Comparison of ENCODE assay signal across 16 cellular contexts in the genomic region with DNA sequence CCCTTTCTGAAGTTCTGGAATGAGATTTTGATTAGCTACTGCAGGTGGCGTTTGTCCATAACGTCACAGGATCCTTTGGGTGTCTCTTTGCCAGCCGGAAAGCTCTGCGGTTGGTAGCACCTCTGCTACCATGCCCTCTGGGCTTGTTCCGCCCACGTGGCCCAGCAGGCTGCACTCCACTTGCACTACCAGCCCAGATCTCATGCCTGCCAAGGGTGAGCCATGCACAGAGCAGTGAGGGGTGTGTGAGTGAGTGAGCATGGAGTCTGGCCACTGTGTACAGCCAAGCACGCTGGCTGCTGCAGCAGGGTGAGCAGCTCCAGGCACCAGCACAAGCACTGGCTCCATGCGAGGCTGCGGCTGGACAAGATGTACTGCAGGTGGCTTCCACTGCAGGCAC. TPM values are rescaled to one million over a fixed set of nuclear protein-coding genes. Genes with fewer than 3 reads are reported as not detected.
DNase-seq lines count a peak whose midpoint lies in the region; FAIRE-seq and TF ChIP-seq lines count a peak whose summit lies in the region.
"Had no signal": no experiment of that assay in that cellular context is flagged by ENCODE, and none has a peak within 500 bp of the region (broad histone marks: within the 10 kb centered on the region; RNA-seq: fewer than 3 reads in every experiment).

No MANE protein-coding gene starts in this region.

- no peaks in the 10 kb centered on the region; the same call in 1 of the 2 replicates for H3F3A ChIP-seq in PC-9 (ENCODE audit: insufficient read depth, low read depth)

- H3K4me2 ChIP-seq in PC-9 = peak overlapping the region; percentile 40

- H3K9me3 ChIP-seq in PC-9 (ENCODE audit: insufficient read depth, low read depth) (no peaks in the 10 kb centered on the region), kidney (ENCODE audit: control insufficient read depth in 1 of 2, low read length in 2 of 2) (no peaks in the 10 kb centered on the region)
- H3K9me3 ChIP-seq: Peyer's patch had no signal

- no peaks in the 10 kb centered on the region for H3K9me2 ChIP-seq in PC-9 (ENCODE audit: insufficient read depth)

- H3K79me2 ChIP-seq in PC-9 (ENCODE audit: low read depth) = peaks cover 14% of the 10 kb centered on the region
- H3K79me2 ChIP-seq: parathyroid adenoma had no signal

- DNase-seq in PC-9 = peak; percentile 78 to 85
- DNase-seq in dorsolateral prefrontal cortex = peak in 7 of 10 donors; percentile 21 to 56 (median 49)
- peak; percentile 90 for DNase-seq in kidney
- no peak for DNase-seq in DMS153 (lab: John Stamatoyannopoulos, UW)
- DNase-seq in effector CD4-positive, alpha-beta T cell = no peak
- DNase-seq in NCI-H1436 (lab: John Stamatoyannopoulos, UW) = no peak
- DNase-seq in NCI-H510A treated with DMSO at 0.1 percent for 48 hours (lab: John Stamatoyannopoulos, UW) = no peak
- DNase-seq: activated naive CD8-positive, alpha-beta T cell treated with anti-CD3 and anti-CD28 coated beads, Interleukin-2, amount 10 ng/mL, durations not matched to agents 7 days and 5 days; activated T-cell treated with anti-CD3 and anti-CD28 coated beads, Interleukin-2, amount 50 U/mL, for 24 hours; CD4-positive, CD25-positive, alpha-beta regulatory T cell; GF-D8; islet precursor cell; NCI-H2029 treated with DMSO at 0.1 percent for 48 hours; Peyer's patch; stimulated activated CD4-positive, alpha-beta T cell treated with anti-CD3 and anti-CD28 coated beads, Interleukin-15, amount 100 ng/mL, for 24 hours had no signal

- POLR2A ChIA-PET in PC-9 (lab: Charles Lee; ENCODE audit: unreplicated experiment) = interaction anchor here (0.5 to 0.9 kb wide), 5 partner anchors 15 to 473 kb away, joined by 3 to 5 read pairs (median 3); no protein-coding TSS in a partner anchor

- no peaks in the 10 kb centered on the region for H4K20me1 ChIP-seq in PC-9 (ENCODE audit: insufficient read depth)

- BruUV-seq in PC-9 (replicated peaks; lab: Mats Ljungman, UMichigan) = no TSS peak

- no peak for TF ChIP-seq CTCF in PC-9 (conservative IDR thresholded peaks at IDR 0.05)
- no peak for TF ChIP-seq CTCF in dorsolateral prefrontal cortex (IDR thresholded peaks at IDR 0.05 in 54 of 56, conservative IDR thresholded peaks at IDR 0.05 in 2 of 56; ENCODE audit: low read depth in 1 of 56, partially characterized antibody in 56 of 56)
- no peak for TF ChIP-seq CTCF in kidney (IDR thresholded peaks at IDR 0.05; ENCODE audit: borderline replicate concordance, extremely low read depth, insufficient read depth)

- no peak for FAIRE-seq in kidney (lab: Jason Lieb, UNC)

- H3K4me3 ChIP-seq in PC-9 (no peak overlapping the region), dorsolateral prefrontal cortex (peak overlapping the region in 3 of 59 donors; percentile 2 to 21 (median 13)), kidney (ENCODE audit: low read length in 2 of 2) (no peak overlapping the region)
- H3K4me3 ChIP-seq: Peyer's patch had no signal

- H3K27me3 ChIP-seq in PC-9 (ENCODE audit: insufficient read depth, low read depth) = no peaks in the 10 kb centered on the region
- H3K27me3 ChIP-seq in dorsolateral prefrontal cortex = no peaks in the 10 kb centered on the region
- H3K27me3 ChIP-seq: Peyer's patch had no signal

- H3K27ac ChIP-seq in PC-9 = no peak overlapping the region
- H3K27ac ChIP-seq in dorsolateral prefrontal cortex = peak overlapping the region in 29 of 59 donors; percentile 8 to 69 (median 39)
- no peak overlapping the region for H3K27ac ChIP-seq in kidney (ENCODE audit: low read depth in 2 of 2, low read length in 2 of 2)
- H3K27ac ChIP-seq: parathyroid adenoma, Peyer's patch had no signal

- CTCF ChIA-PET in PC-9 (lab: Charles Lee) = interaction anchor here (0.6 kb wide), 1 partner anchor 30 kb away, joined by 11 read pairs; no protein-coding TSS in a partner anchor

- no peak overlapping the region for H3K9ac ChIP-seq in kidney (ENCODE audit: low read length in 2 of 2)
- H3K9ac ChIP-seq: parathyroid adenoma had no signal

- intact Hi-C loops in PC-9 (cut with micrococcal nuclease; ENCODE audit: unreplicated experiment) (no loop called here), dorsolateral prefrontal cortex (cut with DNase I) (no loop called here), kidney (cut with DNase I) (no loop called here)

- H2AFZ ChIP-seq in PC-9 = no peak overlapping the region
- H2AFZ ChIP-seq: parathyroid adenoma had no signal

- peaks cover 22% of the 10 kb centered on the region for H3K4me1 ChIP-seq in PC-9 (replicated peaks; ENCODE audit: insufficient read depth)
- peaks cover 0 to 2% of the 10 kb centered on the region in 2 donors for H3K4me1 ChIP-seq in kidney (ENCODE audit: control insufficient read depth in 1 of 2, insufficient read depth in 1 of 2, low read depth in 1 of 2, low read length in 2 of 2)
- H3K4me1 ChIP-seq: parathyroid adenoma had no signal

- H3K36me3 ChIP-seq in PC-9 (ENCODE audit: low read depth) (no peaks in the 10 kb centered on the region), kidney (ENCODE audit: control insufficient read depth in 1 of 2, insufficient read depth in 2 of 2, low read length in 2 of 2) (no peaks in the 10 kb centered on the region)
- H3K36me3 ChIP-seq: Peyer's patch had no signal

RNA-seq across cellular contexts. Expression of a gene that starts 6.6 kb away (rescaled TPM):
- total RNA-seq in PC-9 (2021) (165 and 221 TPM in 2 replicates), dorsolateral prefrontal cortex (100 to 1,000 TPM in 115 of 120 experiments, 10 to 100 TPM in 5; 81.5 to 203 (median 140) TPM), kidney (177 TPM)
- polyA plus RNA-seq in kidney (ENCODE audit: insufficient read depth, low read depth, low replicate concordance) = 120 TPM

RNA-seq across cellular contexts. Expression of a gene that starts 49.9 kb away (rescaled TPM):
- total RNA-seq in PC-9 (2021) (179 and 193 TPM in 2 replicates), dorsolateral prefrontal cortex (100 to 1,000 TPM; 161 to 456 (median 285) TPM), kidney (263 TPM)
- 135 TPM for polyA plus RNA-seq in kidney (ENCODE audit: insufficient read depth, low read depth, low replicate concordance)

RNA-seq across cellular contexts. Expression of a gene that starts 50.0 kb away (rescaled TPM):
- total RNA-seq in PC-9 (2021) = 19.8 and 22.3 TPM in 2 replicates
- total RNA-seq in dorsolateral prefrontal cortex = 10 to 100 TPM; 35.3 to 86.8 (median 62.2) TPM
- total RNA-seq in kidney = 30.3 TPM
- 36.0 TPM for polyA plus RNA-seq in kidney (ENCODE audit: insufficient read depth, low read depth, low replicate concordance)

Comparison
In these comparisons a context has a peak if more than half of its experiments do, and no peak if none do; other contexts are left out.
1. DNase-seq: peak in PC-9 (2 of 2), dorsolateral prefrontal cortex (7 of 10) and kidney (single experiment); none in DMS153 (single experiment), effector CD4-positive, alpha-beta T cell (single experiment), NCI-H1436 (single experiment) and NCI-H510A treated with DMSO at 0.1 percent for 48 hours (single experiment).